Comparison of ENCODE assay signal across 1 cellular context in genomic region chr17:28902819-28903545, GRCh38.
TF ChIP-seq lines count a peak whose summit lies in the region.

DHRS13 (minus strand) TSS chr17:28903079; CDS start chr17:28902944, 135 bp downstream.

TF ChIP-seq in HepG2, 621 proteins besides CTCF, POLR2A, EP300 and RAD21 (continued from another document and continues in another):
- TF ChIP-seq ZNF362 (CRISPR knock-in tag; IDR thresholded peaks at IDR 0.05; ENCODE audit: borderline replicate concordance) (peak; percentile 69; the same call in 1 of the 2 replicates), RBM39 (IDR thresholded peaks at IDR 0.05; ENCODE audit: low read depth, low read length, poor library complexity, severe bottlenecking) (peak; percentile 26), ZNF30 (CRISPR knock-in tag; IDR thresholded peaks at IDR 0.05) (no peak), ATF2 (CRISPR knock-in tag; IDR thresholded peaks at IDR 0.05) (peak; percentile 64), ZNF788 (CRISPR knock-in tag; IDR thresholded peaks at IDR 0.05; ENCODE audit: borderline replicate concordance) (peak; percentile 74; the same call in 1 of the 2 replicates), TMF1 (CRISPR knock-in tag; IDR thresholded peaks at IDR 0.05; ENCODE audit: low read depth) (peak; percentile 98), ELF3 (CRISPR knock-in tag; IDR thresholded peaks at IDR 0.05) (peak; percentile 79), KDM1A (CRISPR knock-in tag; IDR thresholded peaks at IDR 0.05) (peak; percentile 76; the same call in 1 of the 2 replicates), ZSCAN31 (CRISPR knock-in tag; IDR thresholded peaks at IDR 0.05; ENCODE audit: low read depth) (peak; percentile 92), NRL (CRISPR knock-in tag; IDR thresholded peaks at IDR 0.05; ENCODE audit: borderline replicate concordance) (no peak), FOXK2 (IDR thresholded peaks at IDR 0.05) (no peak), ZNF816 (CRISPR knock-in tag; IDR thresholded peaks at IDR 0.05; ENCODE audit: borderline replicate concordance) (no peak), REST (IDR thresholded peaks at IDR 0.05; ENCODE audit: borderline replicate concordance in 1 of 2, low read depth in 1 of 2, low read length in 2 of 2) (peak in 1 of 2 experiments; percentile 70; a peak in 3 of 4 replicates), FOXA3 (CRISPR knock-in tag; IDR thresholded peaks at IDR 0.05) (peak; percentile 79; the same call in 1 of the 2 replicates), RAD51 (IDR thresholded peaks at IDR 0.05; ENCODE audit: borderline replicate concordance) (no peak), CREM (IDR thresholded peaks at IDR 0.05) (no peak), CREM (CRISPR knock-in tag; IDR thresholded peaks at IDR 0.05) (no peak), MLLT10 (CRISPR knock-in tag; IDR thresholded peaks at IDR 0.05) (no peak), MNT (IDR thresholded peaks at IDR 0.05) (peak; percentile 48; the same call in 1 of the 2 replicates), SMAD3 (CRISPR knock-in tag; IDR thresholded peaks at IDR 0.05) (peak; percentile 92), PATZ1 (CRISPR knock-in tag; IDR thresholded peaks at IDR 0.05) (peak; percentile 81; the same call in 1 of the 2 replicates), ADNP (CRISPR knock-in tag; IDR thresholded peaks at IDR 0.05) (peak; percentile 85), DMAP1 (CRISPR knock-in tag; IDR thresholded peaks at IDR 0.05) (peak; percentile 83), MEF2D (CRISPR knock-in tag; IDR thresholded peaks at IDR 0.05) (peak; percentile 32; the same call in 1 of the 2 replicates), LBX2 (CRISPR knock-in tag; IDR thresholded peaks at IDR 0.05; ENCODE audit: borderline replicate concordance) (no peak), ZNF556 (CRISPR knock-in tag; IDR thresholded peaks at IDR 0.05; ENCODE audit: borderline replicate concordance) (peak; percentile 95), ZNF124 (CRISPR knock-in tag; IDR thresholded peaks at IDR 0.05) (peak; percentile 83; the same call in 1 of the 2 replicates), PAWR (CRISPR knock-in tag; IDR thresholded peaks at IDR 0.05; ENCODE audit: borderline replicate concordance) (0 out of 2 replicates have a peak, but pooled peaks have one; percentile 50), ZBED4 (CRISPR knock-in tag; IDR thresholded peaks at IDR 0.05; ENCODE audit: borderline replicate concordance) (peak; percentile 81; the same call in 1 of the 2 replicates), RXRA (CRISPR knock-in tag; IDR thresholded peaks at IDR 0.05) (peak; percentile 89), SCMH1 (CRISPR knock-in tag; IDR thresholded peaks at IDR 0.05; ENCODE audit: borderline replicate concordance) (no peak), GATAD2A (CRISPR knock-in tag; IDR thresholded peaks at IDR 0.05) (peak; percentile 86), HDAC1 (CRISPR knock-in tag; IDR thresholded peaks at IDR 0.05) (peak; percentile 60), USF2 (IDR thresholded peaks at IDR 0.05; ENCODE audit: low read depth, low read length) (no peak), USF2 (CRISPR knock-in tag; IDR thresholded peaks at IDR 0.05; ENCODE audit: borderline replicate concordance) (no peak), MAFF (IDR thresholded peaks at IDR 0.05; ENCODE audit: low read depth, low read length) (no peak), ZNF772 (CRISPR knock-in tag; IDR thresholded peaks at IDR 0.05) (no peak), SOX6 (IDR thresholded peaks at IDR 0.05) (no peak), SOX6 (CRISPR knock-in tag; IDR thresholded peaks at IDR 0.05) (peak; percentile 65; the same call in 1 of the 2 replicates), ARNTL (CRISPR knock-in tag; IDR thresholded peaks at IDR 0.05) (peak; percentile 75; the same call in 1 of the 2 replicates), TBL1XR1 (IDR thresholded peaks at IDR 0.05; ENCODE audit: borderline replicate concordance, low read length, partially characterized antibody) (peak; percentile 88), CBX5 (CRISPR knock-in tag; IDR thresholded peaks at IDR 0.05; ENCODE audit: borderline replicate concordance) (peak; percentile 76), SAFB2 (CRISPR knock-in tag; IDR thresholded peaks at IDR 0.05; ENCODE audit: borderline replicate concordance, low read depth) (peak; percentile 99), ZNF383 (CRISPR knock-in tag; IDR thresholded peaks at IDR 0.05; ENCODE audit: borderline replicate concordance) (peak; percentile 41; the same call in 1 of the 2 replicates), ZNF513 (CRISPR knock-in tag; conservative IDR thresholded peaks at IDR 0.05) (no peak), PHF20 (CRISPR knock-in tag; IDR thresholded peaks at IDR 0.05) (peak; percentile 31; the same call in 1 of the 2 replicates)
